ENCODE assay signal across 30 cellular contexts in genomic region chr13:90511903-90512302, GRCh38.
"Had no signal": no experiment of that assay in that cellular context is flagged by ENCODE, and none has a peak within 500 bp of the region (broad histone marks: within the 10 kb centered on the region; RNA-seq: fewer than 3 reads in every experiment).

No MANE protein-coding gene starts in this region.

- H3K4me1 ChIP-seq: ascending aorta had no signal

- ATAC-seq: activated CD8-positive, alpha-beta memory T cell treated with anti-CD3 and anti-CD28 coated beads, Interleukin-2, amount 10 ng/mL, durations not matched to agents 7 days and 5 days; activated CD8-positive, alpha-beta T cell treated with anti-CD3 and anti-CD28 coated beads, Interleukin-2, amount 10 ng/mL, durations not matched to agents 7 days and 5 days; activated naive CD8-positive, alpha-beta T cell treated with anti-CD3 and anti-CD28 coated beads, Interleukin-2, amount 50 U/mL, for 24 hours had no signal

- H3K27me3 ChIP-seq: ascending aorta, cardiac muscle cell had no signal

- H3K27ac ChIP-seq: ascending aorta, cardiac muscle cell, VCaP had no signal

- FAIRE-seq: bronchial epithelial cell, TTC549 had no signal

- H3K36me3 ChIP-seq: ascending aorta, cardiac muscle cell had no signal

- H3K9me3 ChIP-seq: ascending aorta had no signal

- DNase-seq: activated B cell treated with CpG ODN at 0.5 μM for 24 hours; activated CD4-positive, alpha-beta memory T cell treated with anti-CD3 and anti-CD28 coated beads, Interleukin-2, amount 10 ng/mL, durations not matched to agents 7 days and 5 days; activated CD4-positive, alpha-beta T cell treated with anti-CD3 and anti-CD28 coated beads for 4 hours; activated CD4-positive, alpha-beta T cell treated with anti-CD3 and anti-CD28 coated beads, Interleukin-2, amount 10 ng/mL, durations not matched to agents 7 days and 5 days; activated CD4-positive, alpha-beta T cell treated with anti-CD3 and anti-CD28 coated beads, Interleukin-2, amount 50 U/mL, for 48 hours; activated CD4-positive, CD25-positive, alpha-beta regulatory T cell treated with anti-CD3 and anti-CD28 coated beads, Interleukin-2, amount 50 U/mL, for 72 hours; activated CD8-positive, alpha-beta memory T cell treated with anti-CD3 and anti-CD28 coated beads for 24 hours; activated CD8-positive, alpha-beta memory T cell treated with anti-CD3 and anti-CD28 coated beads, Interleukin-2, amount 10 ng/mL, durations not matched to agents 7 days and 5 days; activated CD8-positive, alpha-beta memory T cell treated with anti-CD3 and anti-CD28 coated beads, Interleukin-2, amount 50 U/mL, for 48 hours; activated CD8-positive, alpha-beta T cell treated with anti-CD3 and anti-CD28 coated beads, Interleukin-2, amount 10 ng/mL, durations not matched to agents 7 days and 5 days; activated effector memory CD4-positive, alpha-beta T cell treated with Interleukin-2 at 50 U/mL for 16 hours; activated gamma-delta T cell; activated naive CD4-positive, alpha-beta T cell treated with anti-CD3 and anti-CD28 coated beads, Interleukin-2, amount 10 ng/mL, durations not matched to agents 7 days and 5 days; activated naive CD4-positive, alpha-beta T cell treated with Interleukin-2 at 50 U/mL for 16 hours; activated naive CD8-positive, alpha-beta T cell treated with anti-CD3 and anti-CD28 coated beads, Interleukin-2, amount 10 ng/mL, durations not matched to agents 7 days and 5 days; activated naive CD8-positive, alpha-beta T cell treated with anti-CD3 and anti-CD28 coated beads, Interleukin-2, amount 50 U/mL, for 24 hours; activated T-cell treated with anti-CD3 and anti-CD28 coated beads, Interleukin-2, amount 50 U/mL, for 24 hours; activated T-cell treated with anti-CD3 and anti-CD28 coated beads, Interleukin-2, amount 50 U/mL, for 48 hours; amygdala; anterior cingulate cortex; caudate nucleus; cerebellar nuclear complex; T-helper 1 cell; T-helper 2 cell; T-helper 9 cell had no signal

- H3K4me3 ChIP-seq: ascending aorta, cardiac muscle cell had no signal
